ENCODE assay signal across 16 cellular contexts in the genomic region with DNA sequence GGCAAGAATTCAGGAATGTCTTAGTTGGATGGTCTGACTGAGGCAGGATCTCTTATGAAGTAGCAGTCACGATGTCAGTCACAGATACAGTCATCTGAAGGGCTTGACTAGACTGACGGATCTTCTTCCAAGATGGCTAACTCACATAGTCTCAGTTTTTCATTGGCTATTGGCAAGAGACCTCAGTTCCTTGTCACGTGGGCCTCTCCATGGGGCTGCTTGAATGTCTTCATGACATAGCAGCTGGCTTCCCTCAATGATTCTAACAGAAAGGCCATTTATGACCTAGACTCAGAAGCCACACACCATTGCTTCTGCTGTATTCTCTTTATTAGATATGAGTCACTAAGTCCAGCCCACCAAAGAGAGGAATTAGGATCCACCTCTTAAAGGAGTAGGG. TPM values are rescaled to one million over a fixed set of nuclear protein-coding genes. Genes with fewer than 3 reads are reported as not detected.
DNase-seq lines count a peak whose midpoint lies in the region; ATAC-seq and TF ChIP-seq lines count a peak whose summit lies in the region.
"Had no signal": no experiment of that assay in that cellular context is flagged by ENCODE, and none has a peak within 500 bp of the region (broad histone marks: within the 10 kb centered on the region; RNA-seq: fewer than 3 reads in every experiment).

No MANE protein-coding gene starts in this region.

- H3K9me3 ChIP-seq in T-helper 17 cell (ENCODE audit: control insufficient read depth, low read length, poor library complexity, severe bottlenecking): no peaks in the 10 kb centered on the region
- H3K9me3 ChIP-seq in tibial artery: no peaks in the 10 kb centered on the region
- H3K9me3 ChIP-seq: ascending aorta had no signal

- intact Hi-C loops in posterior cingulate gyrus (cut with DNase I) (no loop called here), tibial artery (cut with DNase I; ENCODE audit: low total_unique reads) (no loop called here)
- intact Hi-C loops in activated T-helper 2 cell treated with anti-CD3 and anti-CD28 coated beads, Interferon-gamma antibody, Interleukin-2, Interleukin-4, amounts not matched to agents 10 μg/mL and 5 μg/mL and 100 μg/mL, durations not matched to agents 14 hours and 24 hours and 36 hours (cut with micrococcal nuclease): no loop called here

- no peaks in the 10 kb centered on the region for H3K27me3 ChIP-seq in tibial artery
- H3K27me3 ChIP-seq: ascending aorta had no signal

- H3K4me3 Mint-ChIP-seq in T-helper 17 cell: no peak overlapping the region
- H3K4me3 Mint-ChIP-seq in activated T-helper 2 cell treated with anti-CD3 and anti-CD28 coated beads, Interferon-gamma antibody, Interleukin-2, Interleukin-4, amounts not matched to agents 10 μg/mL and 5 μg/mL and 100 μg/mL, durations not matched to agents 14 hours and 24 hours and 36 hours (ENCODE audit: low read depth): no peak overlapping the region
- H3K4me3 Mint-ChIP-seq: activated T-helper 1 cell treated with anti-CD3 and anti-CD28 coated beads, Interleukin-12 subunit alpha, Interleukin-12 subunit beta, Interleukin-2, Interleukin-4 antibody, amounts not matched to agents 30 ng/mL and 10 ng/mL and 1 ng/mL, durations not matched to agents 14 hours and 24 hours and 36 hours had no signal

- H3K36me3 Mint-ChIP-seq in T-helper 17 cell (ENCODE audit: low read depth): peaks cover 4% of the 10 kb centered on the region
- H3K36me3 Mint-ChIP-seq in activated T-helper 2 cell treated with anti-CD3 and anti-CD28 coated beads, Interferon-gamma antibody, Interleukin-2, Interleukin-4, amounts not matched to agents 10 μg/mL and 5 μg/mL and 100 μg/mL, durations not matched to agents 14 hours and 24 hours and 36 hours (ENCODE audit: low read depth): no peaks in the 10 kb centered on the region

- H3K27me3 Mint-ChIP-seq in T-helper 17 cell: no peaks in the 10 kb centered on the region
- H3K27me3 Mint-ChIP-seq in activated T-helper 2 cell treated with anti-CD3 and anti-CD28 coated beads, Interferon-gamma antibody, Interleukin-2, Interleukin-4, amounts not matched to agents 10 μg/mL and 5 μg/mL and 100 μg/mL, durations not matched to agents 14 hours and 24 hours and 36 hours (ENCODE audit: low read depth): no peaks in the 10 kb centered on the region

- no peak overlapping the region for H3K27ac ChIP-seq in tibial artery
- H3K27ac ChIP-seq: ascending aorta, RWPE1 had no signal

- TF ChIP-seq CTCF in fibroblast of villous mesenchyme (IDR thresholded peaks at IDR 0.05; ENCODE audit: insufficient read depth, low read depth, low read length) (no peak), tibial artery (IDR thresholded peaks at IDR 0.05) (no peak)

- no peak overlapping the region for H3K4me3 ChIP-seq in fibroblast of villous mesenchyme (ENCODE audit: low read depth, low read length)
- H3K4me3 ChIP-seq in tibial artery: no peak overlapping the region
- H3K4me3 ChIP-seq: ascending aorta had no signal

- H3K27ac Mint-ChIP-seq in T-helper 17 cell: peak overlapping the region; percentile 66
- H3K27ac Mint-ChIP-seq in activated T-helper 2 cell treated with anti-CD3 and anti-CD28 coated beads, Interferon-gamma antibody, Interleukin-2, Interleukin-4, amounts not matched to agents 10 μg/mL and 5 μg/mL and 100 μg/mL, durations not matched to agents 14 hours and 24 hours and 36 hours: no peak overlapping the region
- H3K27ac Mint-ChIP-seq: activated T-helper 1 cell treated with anti-CD3 and anti-CD28 coated beads, Interleukin-12 subunit alpha, Interleukin-12 subunit beta, Interleukin-2, Interleukin-4 antibody, amounts not matched to agents 30 ng/mL and 10 ng/mL and 1 ng/mL, durations not matched to agents 14 hours and 24 hours and 36 hours had no signal

- peaks cover 19% of the 10 kb centered on the region for H3K4me1 Mint-ChIP-seq in T-helper 17 cell
- peaks cover 13% of the 10 kb centered on the region for H3K4me1 Mint-ChIP-seq in activated T-helper 2 cell treated with anti-CD3 and anti-CD28 coated beads, Interferon-gamma antibody, Interleukin-2, Interleukin-4, amounts not matched to agents 10 μg/mL and 5 μg/mL and 100 μg/mL, durations not matched to agents 14 hours and 24 hours and 36 hours (ENCODE audit: low read depth)

- H3K4me1 ChIP-seq in tibial artery: peaks cover 0 to 24% (median 3%) of the 10 kb centered on the region in 4 donors
- H3K4me1 ChIP-seq: ascending aorta had no signal

- ATAC-seq in T-helper 17 cell (no peak), HG02981 (IDR thresholded peaks at IDR 0.05; ENCODE audit: unreplicated experiment) (no peak)

- H3K36me3 ChIP-seq in tibial artery: no peaks in the 10 kb centered on the region
- H3K36me3 ChIP-seq: ascending aorta had no signal

- no peaks in the 10 kb centered on the region for H3K9me3 Mint-ChIP-seq in activated T-helper 2 cell treated with anti-CD3 and anti-CD28 coated beads, Interferon-gamma antibody, Interleukin-2, Interleukin-4, amounts not matched to agents 10 μg/mL and 5 μg/mL and 100 μg/mL, durations not matched to agents 14 hours and 24 hours and 36 hours
- H3K9me3 Mint-ChIP-seq: activated T-helper 1 cell treated with anti-CD3 and anti-CD28 coated beads, Interleukin-12 subunit alpha, Interleukin-12 subunit beta, Interleukin-2, Interleukin-4 antibody, amounts not matched to agents 30 ng/mL and 10 ng/mL and 1 ng/mL, durations not matched to agents 14 hours and 24 hours and 36 hours had no signal

- DNase-seq in H4 (ENCODE audit: low spot score) (peak; percentile 47), T-helper 17 cell (no peak), fibroblast of villous mesenchyme (ENCODE audit: low read depth) (peak; percentile 32), posterior cingulate gyrus (peak in 8 of 10 donors; percentile 28 to 94 (median 56)), tibial artery (no peak), NCI-H510A (lab: John Stamatoyannopoulos, UW) (no peak)
- no peak for DNase-seq in activated T-helper 2 cell treated with anti-CD3 and anti-CD28 coated beads, Interferon-gamma antibody, Interleukin-2, Interleukin-4, amounts not matched to agents 10 μg/mL and 5 μg/mL and 100 μg/mL, durations not matched to agents 14 hours and 24 hours and 36 hours (ENCODE audit: low spot score)
- DNase-seq: activated CD4-positive, alpha-beta T cell treated with anti-CD3 and anti-CD28 coated beads, Interleukin-2, amount 50 U/mL, for 1 hour; NCI-H1105; NCI-H524; retina; T-helper 9 cell had no signal

RNA-seq across cellular contexts. Expression of gene APC, which starts 4.7 kb away (rescaled TPM):
- total RNA-seq in H4 (2014; rRNA removed; shearing (Covaris generic)): 25.0 and 29.4 TPM in 2 replicates
- total RNA-seq in T-helper 17 cell (10 to 100 TPM; 31.0 to 33.2 TPM), fibroblast of villous mesenchyme (57.0 and 69.1 TPM in 2 replicates)
- total RNA-seq in activated T-helper 2 cell treated with anti-CD3 and anti-CD28 coated beads, Interferon-gamma antibody, Interleukin-2, Interleukin-4, amounts not matched to agents 10 μg/mL and 5 μg/mL and 100 μg/mL, durations not matched to agents 14 hours and 24 hours and 36 hours: 17.4 and 21.4 TPM in 2 replicates

Comparison
In these comparisons a context has a peak if more than half of its experiments do, and no peak if none do; other contexts are left out.
1. DNase-seq: peak in H4 (single experiment), fibroblast of villous mesenchyme (single experiment) and posterior cingulate gyrus (8 of 10); none in T-helper 17 cell (0 of 3), activated T-helper 2 cell treated with anti-CD3 and anti-CD28 coated beads, Interferon-gamma antibody, Interleukin-2, Interleukin-4, amounts not matched to agents 10 μg/mL and 5 μg/mL and 100 μg/mL, durations not matched to agents 14 hours and 24 hours and 36 hours (single experiment), tibial artery (0 of 2) and NCI-H510A (single experiment).